ENCODE assay signal across 26 cellular contexts in the genomic region with DNA sequence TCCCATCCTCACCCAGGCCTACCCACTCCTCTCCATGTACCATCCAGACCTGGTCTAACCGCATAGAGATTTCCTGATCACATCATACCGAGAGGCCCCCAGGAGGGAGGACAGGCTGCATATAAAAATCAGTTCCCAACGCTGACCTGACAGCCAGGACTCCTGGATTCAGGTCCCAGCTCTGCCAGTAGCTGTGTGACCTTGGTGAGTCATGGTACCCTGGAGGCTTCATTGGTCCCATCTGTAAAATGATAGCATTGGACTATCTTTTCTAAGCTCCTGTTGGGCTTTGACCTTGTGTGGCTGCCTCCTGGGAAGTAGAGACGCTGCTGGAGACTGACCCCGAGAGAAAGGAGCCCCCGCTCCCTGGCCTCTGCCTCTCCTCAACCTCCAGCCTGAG. TPM values are rescaled to one million over a fixed set of nuclear protein-coding genes. Genes with fewer than 3 reads are reported as not detected.
"Had no signal": no experiment of that assay in that cellular context is flagged by ENCODE, and none has a peak within 500 bp of the region (broad histone marks: within the 10 kb centered on the region; RNA-seq: fewer than 3 reads in every experiment).

No MANE protein-coding gene starts in this region.

- H3K27ac Mint-ChIP-seq: naive thymus-derived CD4-positive, alpha-beta T cell; nephron progenitor cell; stimulated activated naive B cell treated with anti-CD40 and anti-IgM and Interleukin-4, amounts not matched to agents 10 μg/mL and 1 μg/mL and 100 μg/mL, for 72 hours had no signal

- H3K27ac ChIP-seq: esophagus squamous epithelium, hepatocyte, right atrium auricular region, stomach, thoracic aorta, transverse colon had no signal

- H3K4me3 ChIP-seq: esophagus squamous epithelium, hepatocyte, lung, right atrium auricular region, stomach, thoracic aorta, transverse colon had no signal

- H3K27me3 ChIP-seq: right atrium auricular region had no signal

- H3K4me2 ChIP-seq: hepatocyte had no signal

- H2AFZ ChIP-seq: hepatocyte had no signal

- H3K4me1 ChIP-seq: esophagus squamous epithelium, right atrium auricular region, stomach, transverse colon had no signal

- H3K79me2 ChIP-seq: hepatocyte had no signal

- ATAC-seq: left colon; left ventricle myocardium superior; naive thymus-derived CD4-positive, alpha-beta T cell; stimulated activated naive B cell treated with anti-CD40 and anti-IgM and Interleukin-4, amounts not matched to agents 10 μg/mL and 1 μg/mL and 100 μg/mL, for 72 hours had no signal

- H3K9me3 ChIP-seq: esophagus squamous epithelium, right atrium auricular region, stomach, thoracic aorta, transverse colon had no signal

- H3K36me3 ChIP-seq: esophagus squamous epithelium, right atrium auricular region, stomach, thoracic aorta, transverse colon had no signal

- H3K9me3 Mint-ChIP-seq: nephron progenitor cell; stimulated activated naive B cell treated with anti-CD40 and anti-IgM and Interleukin-4, amounts not matched to agents 10 μg/mL and 1 μg/mL and 100 μg/mL, for 72 hours had no signal

- H3K4me3 Mint-ChIP-seq: naive thymus-derived CD4-positive, alpha-beta T cell; nephron progenitor cell; stimulated activated naive B cell treated with anti-CD40 and anti-IgM and Interleukin-4, amounts not matched to agents 10 μg/mL and 1 μg/mL and 100 μg/mL, for 72 hours had no signal

- H3K36me3 Mint-ChIP-seq: naive thymus-derived CD4-positive, alpha-beta T cell; stimulated activated naive B cell treated with anti-CD40 and anti-IgM and Interleukin-4, amounts not matched to agents 10 μg/mL and 1 μg/mL and 100 μg/mL, for 72 hours had no signal

- FAIRE-seq: colon had no signal

- DNase-seq: cerebellar nuclear complex; dermis blood vessel endothelial cell; esophagus squamous epithelium; foreskin fibroblast; head of caudate nucleus; left colon; left ventricle myocardium superior; mesenchymal stem cell; naive thymus-derived CD4-positive, alpha-beta T cell; nephron progenitor cell; posterior cingulate gyrus; stimulated activated CD4-positive, alpha-beta T cell treated with anti-CD3 and anti-CD28 coated beads, Interleukin-15, amount 100 ng/mL, for 24 hours; stimulated activated CD4-positive, alpha-beta T cell treated with anti-CD3 and anti-CD28 coated beads, Interleukin-1b, Interleukin-23, amount 100 ng/mL, for 48 hours; stimulated activated CD4-positive, alpha-beta T cell treated with anti-CD3 and anti-CD28 coated beads, Interleukin-4, amount 100 ng/mL, for 24 hours; stimulated activated naive B cell treated with anti-CD40 and anti-IgM and Interleukin-4, amounts not matched to agents 10 μg/mL and 1 μg/mL and 100 μg/mL, for 72 hours; stomach; substantia nigra; transverse colon had no signal

RNA-seq across cellular contexts. Expression of a gene that starts 48.6 kb away (rescaled TPM):
- total RNA-seq: dermis blood vessel endothelial cell, epithelial cell of proximal tubule, left ventricle myocardium superior, osteocyte, stomach, thoracic aorta, transverse colon, urinary bladder had no signal
- polyA plus RNA-seq: naive thymus-derived CD4-positive, alpha-beta T cell had no signal
